28 cellular contexts compared by ENCODE assay signal in the genomic region with DNA sequence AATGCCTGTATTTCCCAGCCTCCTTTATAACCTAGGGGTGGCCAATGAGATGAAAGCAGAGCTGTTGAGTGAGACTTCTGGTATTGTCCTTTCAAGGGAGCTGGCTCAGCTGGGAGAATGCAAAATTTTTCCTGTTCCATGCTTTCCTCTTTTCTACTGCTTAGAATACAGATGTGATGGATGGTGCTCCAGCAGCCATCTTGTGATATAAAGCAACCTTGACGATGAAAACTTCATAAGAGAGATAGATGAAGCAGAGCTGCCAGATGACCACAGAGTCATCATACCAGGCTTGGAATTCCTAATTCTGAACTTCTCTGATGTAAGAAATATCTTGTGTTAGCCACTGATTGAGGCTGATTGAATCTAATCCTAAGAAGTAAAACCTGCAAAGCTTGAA.
"Had no signal": no experiment of that assay in that cellular context is flagged by ENCODE, and none has a peak within 500 bp of the region (broad histone marks: within the 10 kb centered on the region; RNA-seq: fewer than 3 reads in every experiment).

No MANE protein-coding gene starts in this region.

- H3K36me3 ChIP-seq: stomach, suprapubic skin, thoracic aorta, thyroid gland, tibial artery, transverse colon, upper lobe of left lung, upper lobe of right lung, uterus, vagina had no signal

- FAIRE-seq: urothelium cell line had no signal

- H3K27ac ChIP-seq: stomach, suprapubic skin, testis, thoracic aorta, thyroid gland, tibial artery, transverse colon, upper lobe of left lung, upper lobe of right lung, uterus, vagina had no signal

- ATAC-seq: stimulated activated effector memory CD8-positive, alpha-beta T cell treated with anti-CD3 and anti-CD28 coated beads, Interleukin-12 subunit alpha, Interleukin-12 subunit beta, amount 100 ng/mL, for 72 hours; stimulated activated memory B cell treated with anti-CD40 and anti-IgM and Interleukin-4, amounts not matched to agents 10 μg/mL and 1 μg/mL and 100 μg/mL, for 72 hours; stimulated activated naive B cell treated with anti-CD40 and anti-IgM and Interleukin-4, amounts not matched to agents 10 μg/mL and 1 μg/mL and 100 μg/mL, for 72 hours; stimulated activated naive CD8-positive, alpha-beta T cell treated with anti-CD3 and anti-CD28 coated beads, Interleukin-15, amount 100 ng/mL, for 72 hours; stimulated activated naive CD8-positive, alpha-beta T cell treated with anti-CD3 and anti-CD28 coated beads, Interleukin-15, Interleukin-2, amounts not matched to agents 100 U/mL and 50 U/mL, for 24 hours; upper lobe of right lung had no signal

- H3K4me1 ChIP-seq: testis, thyroid gland, tibial artery, transverse colon, upper lobe of left lung, upper lobe of right lung, uterus, vagina had no signal

- H3K4me3 ChIP-seq: stomach, suprapubic skin, testis, thoracic aorta, thyroid gland, tibial artery, transverse colon, upper lobe of left lung, upper lobe of right lung, uterus, vagina had no signal

- DNase-seq: stimulated activated CD4-positive, alpha-beta T cell treated with anti-CD3 and anti-CD28 coated beads, Interleukin-2, amount 100 ng/mL, for 24 hours; stimulated activated CD4-positive, alpha-beta T cell treated with anti-CD3 and anti-CD28 coated beads, Interleukin-2, amount 100 ng/mL, for 48 hours; stimulated activated CD4-positive, alpha-beta T cell treated with anti-CD3 and anti-CD28 coated beads, Interleukin-4, amount 100 ng/mL, for 1 hour; stimulated activated CD4-positive, alpha-beta T cell treated with anti-CD3 and anti-CD28 coated beads, Interleukin-4, amount 100 ng/mL, for 4 hours; stimulated activated CD8-positive, alpha-beta memory T cell treated with anti-CD3 and anti-CD28 coated beads, Interleukin-4, amount 100 ng/mL, for 48 hours; stimulated activated naive B cell treated with anti-CD40 and anti-IgM and Interleukin-4, amounts not matched to agents 10 μg/mL and 1 μg/mL and 100 μg/mL, for 72 hours; stimulated activated naive CD4-positive, alpha-beta T cell; stimulated activated naive CD4-positive, alpha-beta T cell treated with Interleukin-2 at 50 U/mL for 16 hours; stimulated activated naive CD8-positive, alpha-beta T cell treated with anti-CD3 and anti-CD28 coated beads, Interleukin-15, amount 100 ng/mL, for 72 hours; stimulated activated naive CD8-positive, alpha-beta T cell treated with anti-CD3 and anti-CD28 coated beads, Interleukin-15, Interleukin-2, amounts not matched to agents 100 U/mL and 50 U/mL, for 24 hours; stomach; substantia nigra; testis; thyroid gland; tibial artery; transverse colon; trophoblast cell; upper lobe of left lung; upper lobe of right lung; uterus had no signal

- H3K9me3 Mint-ChIP-seq: stimulated activated effector memory CD8-positive, alpha-beta T cell treated with anti-CD3 and anti-CD28 coated beads, Interleukin-12 subunit alpha, Interleukin-12 subunit beta, amount 100 ng/mL, for 72 hours; stimulated activated naive CD8-positive, alpha-beta T cell treated with anti-CD3 and anti-CD28 coated beads, Interleukin-15, Interleukin-2, amounts not matched to agents 100 ng/mL and 50 ng/mL, for 24 hours; type B pancreatic cell had no signal

- H3K4me1 Mint-ChIP-seq: stimulated activated effector memory CD8-positive, alpha-beta T cell treated with anti-CD3 and anti-CD28 coated beads, Interleukin-12 subunit alpha, Interleukin-12 subunit beta, amount 100 ng/mL, for 72 hours; stimulated activated memory B cell treated with anti-CD40 and anti-IgM and Interleukin-4, amounts not matched to agents 10 μg/mL and 1 μg/mL and 100 μg/mL, for 72 hours; stimulated activated naive CD8-positive, alpha-beta T cell treated with anti-CD3 and anti-CD28 coated beads, Interleukin-15, amount 100 ng/mL, for 72 hours had no signal

- H3K27ac Mint-ChIP-seq: stimulated activated effector memory CD8-positive, alpha-beta T cell treated with anti-CD3 and anti-CD28 coated beads, Interleukin-12 subunit alpha, Interleukin-12 subunit beta, amount 100 ng/mL, for 72 hours; stimulated activated memory B cell treated with anti-CD40 and anti-IgM and Interleukin-4, amounts not matched to agents 10 μg/mL and 1 μg/mL and 100 μg/mL, for 72 hours; stimulated activated naive B cell treated with anti-CD40 and anti-IgM and Interleukin-4, amounts not matched to agents 10 μg/mL and 1 μg/mL and 100 μg/mL, for 72 hours; stimulated activated naive CD8-positive, alpha-beta T cell treated with anti-CD3 and anti-CD28 coated beads, Interleukin-15, amount 100 ng/mL, for 72 hours; stimulated activated naive CD8-positive, alpha-beta T cell treated with anti-CD3 and anti-CD28 coated beads, Interleukin-15, Interleukin-2, amounts not matched to agents 100 ng/mL and 50 ng/mL, for 24 hours; type B pancreatic cell had no signal

- H3K27me3 ChIP-seq: testis, thyroid gland, upper lobe of left lung, uterus, vagina had no signal

- H3K36me3 Mint-ChIP-seq: stimulated activated effector memory CD8-positive, alpha-beta T cell treated with anti-CD3 and anti-CD28 coated beads, Interleukin-12 subunit alpha, Interleukin-12 subunit beta, amount 100 ng/mL, for 72 hours; stimulated activated memory B cell treated with anti-CD40 and anti-IgM and Interleukin-4, amounts not matched to agents 10 μg/mL and 1 μg/mL and 100 μg/mL, for 72 hours; type B pancreatic cell had no signal

- H3K4me3 Mint-ChIP-seq: stimulated activated effector memory CD8-positive, alpha-beta T cell treated with anti-CD3 and anti-CD28 coated beads, Interleukin-12 subunit alpha, Interleukin-12 subunit beta, amount 100 ng/mL, for 72 hours; stimulated activated memory B cell treated with anti-CD40 and anti-IgM and Interleukin-4, amounts not matched to agents 10 μg/mL and 1 μg/mL and 100 μg/mL, for 72 hours; stimulated activated naive B cell treated with anti-CD40 and anti-IgM and Interleukin-4, amounts not matched to agents 10 μg/mL and 1 μg/mL and 100 μg/mL, for 72 hours; stimulated activated naive CD8-positive, alpha-beta T cell treated with anti-CD3 and anti-CD28 coated beads, Interleukin-15, amount 100 ng/mL, for 72 hours; stimulated activated naive CD8-positive, alpha-beta T cell treated with anti-CD3 and anti-CD28 coated beads, Interleukin-15, Interleukin-2, amounts not matched to agents 100 ng/mL and 50 ng/mL, for 24 hours; type B pancreatic cell had no signal

- H3K9me3 ChIP-seq: stomach, suprapubic skin, testis, thoracic aorta, thyroid gland, tibial artery, upper lobe of left lung, upper lobe of right lung, uterus, vagina had no signal
